In genomic region chr2:197433770-197434438, GRCh38 we compare ENCODE assay signal across 8 cellular contexts. TPM values are rescaled to one million over a fixed set of nuclear protein-coding genes. Genes with fewer than 3 reads are reported as not detected.
DNase-seq lines count a peak whose midpoint lies in the region; ATAC-seq and TF ChIP-seq lines count a peak whose summit lies in the region.

No MANE protein-coding gene starts in this region.

- no peaks in the 10 kb centered on the region for H3K27me3 Mint-ChIP-seq in activated naive CD4-positive, alpha-beta T cell treated with anti-CD3 and anti-CD28 coated beads, Interleukin-2, amount 50 U/mL, for 24 hours

- H3K4me3 ChIP-seq in astrocyte of the spinal cord (ENCODE audit: low read depth, low read length) (peak overlapping the region; percentile 84), urinary bladder (ENCODE audit: low read depth, low read length) (peak overlapping the region; percentile 91)

- H3K36me3 Mint-ChIP-seq in activated naive CD4-positive, alpha-beta T cell treated with anti-CD3 and anti-CD28 coated beads, Interleukin-2, amount 50 U/mL, for 24 hours = peaks cover 16% of the 10 kb centered on the region

- no peak overlapping the region for H3K27ac ChIP-seq in urinary bladder (ENCODE audit: low read depth)

- DNase-seq in activated naive CD4-positive, alpha-beta T cell treated with anti-CD3 and anti-CD28 coated beads, Interleukin-2, amount 50 U/mL, for 16 hours = no peak
- DNase-seq in astrocyte of the spinal cord (ENCODE audit: low read depth, low spot score) (peak; percentile 17), lung microvascular endothelial cell (ENCODE audit: low read depth in 2 of 2) (peak; percentile 12 to 13)
- DNase-seq in stimulated activated CD8-positive, alpha-beta memory T cell treated with anti-CD3 and anti-CD28 coated beads, Interleukin-4, amount 100 ng/mL, for 48 hours = no peak

- peak overlapping the region; percentile 100 for H3K4me3 Mint-ChIP-seq in activated naive CD4-positive, alpha-beta T cell treated with anti-CD3 and anti-CD28 coated beads, Interleukin-2, amount 50 U/mL, for 24 hours

- in situ Hi-C loops in astrocyte of the spinal cord (cut with HindIII; ENCODE audit: low sequenced_read_pairs) = no loop called here

- no peaks in the 10 kb centered on the region for H3K9me3 Mint-ChIP-seq in activated naive CD4-positive, alpha-beta T cell treated with anti-CD3 and anti-CD28 coated beads, Interleukin-2, amount 50 U/mL, for 24 hours

- no peak for TF ChIP-seq CTCF in astrocyte of the spinal cord (IDR thresholded peaks at IDR 0.05; ENCODE audit: low read depth, low read length)

- H3K27ac Mint-ChIP-seq in activated naive CD4-positive, alpha-beta T cell treated with anti-CD3 and anti-CD28 coated beads, Interleukin-2, amount 50 U/mL, for 24 hours = peak overlapping the region; percentile 100

- under 1% methylated on average over 11 of the region's 11 CpGs for WGBS in urinary bladder

- peaks cover 56% of the 10 kb centered on the region for H3K4me1 Mint-ChIP-seq in activated naive CD4-positive, alpha-beta T cell treated with anti-CD3 and anti-CD28 coated beads, Interleukin-2, amount 50 U/mL, for 24 hours

- ATAC-seq in GM21528 (IDR thresholded peaks at IDR 0.05; ENCODE audit: low FRiP score, unreplicated experiment) (no peak), GM19035 (IDR thresholded peaks at IDR 0.05; ENCODE audit: unreplicated experiment) (no peak)

- H3K36me3 ChIP-seq in urinary bladder (ENCODE audit: insufficient read depth) = no peaks in the 10 kb centered on the region

- H3K4me1 ChIP-seq in urinary bladder (ENCODE audit: insufficient read depth) = no peaks in the 10 kb centered on the region

RNA-seq across cellular contexts. Expression of gene SF3B1, which starts 0.9 kb away (rescaled TPM):
- total RNA-seq in lung microvascular endothelial cell = 115 and 129 TPM in 2 replicates
- total RNA-seq in urinary bladder = 622 TPM
- polyA plus RNA-seq in urinary bladder = 136 TPM

RNA-seq across cellular contexts. Expression of gene COQ10B, which starts 19.4 kb away (rescaled TPM):
- total RNA-seq in lung microvascular endothelial cell (19.0 and 30.0 TPM in 2 replicates), urinary bladder (29.5 TPM)
- polyA plus RNA-seq in urinary bladder = 27.4 TPM

Comparison
In these comparisons a context has a peak if more than half of its experiments do, and no peak if none do; other contexts are left out.
1. DNase-seq: peak in astrocyte of the spinal cord (single experiment) and lung microvascular endothelial cell (2 of 2); none in activated naive CD4-positive, alpha-beta T cell treated with anti-CD3 and anti-CD28 coated beads, Interleukin-2, amount 50 U/mL, for 16 hours (single experiment) and stimulated activated CD8-positive, alpha-beta memory T cell treated with anti-CD3 and anti-CD28 coated beads, Interleukin-4, amount 100 ng/mL, for 48 hours (single experiment).